Comparison of ENCODE assay signal across 13 cellular contexts in genomic region chr15:42215854-42216829, GRCh38. TPM values are rescaled to one million over a fixed set of nuclear protein-coding genes. Genes with fewer than 3 reads are reported as not detected.
DNase-seq lines count a peak whose midpoint lies in the region; ATAC-seq, FAIRE-seq and TF ChIP-seq lines count a peak whose summit lies in the region.
"Had no signal": no experiment of that assay in that cellular context is flagged by ENCODE, and none has a peak within 500 bp of the region (broad histone marks: within the 10 kb centered on the region; RNA-seq: fewer than 3 reads in every experiment).

No MANE protein-coding gene starts in this region.

- H3K4me3 ChIP-seq in right atrium auricular region (no peak overlapping the region), GM12878 (no peak overlapping the region)
- H3K4me3 ChIP-seq: mucosa of descending colon, PC-9, testis had no signal

- POLR2A ChIA-PET in GM12878 (lab: Charles Lee): no interaction called here

- H3K9ac ChIP-seq in GM12878 (ENCODE audit: control insufficient read depth, insufficient read depth, low read length): no peak overlapping the region

- no peak for TF ChIP-seq POLR2A in GM12878 (IDR thresholded peaks at IDR 0.05; ENCODE audit: low read depth, low read length)

- H3K27ac ChIP-seq in right atrium auricular region (no peak overlapping the region), GM12878 (ENCODE audit: control insufficient read depth, insufficient read depth) (no peak overlapping the region)
- H3K27ac ChIP-seq: PC-9, testis had no signal

- H2AFZ ChIP-seq in GM12878 (ENCODE audit: control insufficient read depth, low read depth, low read length): no peak overlapping the region
- H2AFZ ChIP-seq: PC-9 had no signal

- no peaks in the 10 kb centered on the region for H4K20me1 ChIP-seq in GM12878 (ENCODE audit: control insufficient read depth, insufficient read depth)

- DNase-seq in Right ventricle myocardium superior (no peak), right atrium auricular region (ENCODE audit: low spot score) (no peak), NCI-H526 treated with DMSO at 0.1 percent for 48 hours (lab: John Stamatoyannopoulos, UW) (peak; percentile 95), GM12878 (ENCODE audit: low read depth, low spot score) (no peak), NCI-H1417 treated with DMSO at 0.1 percent for 48 hours (lab: John Stamatoyannopoulos, UW) (no peak)
- DNase-seq in stimulated activated naive CD8-positive, alpha-beta T cell treated with anti-CD3 and anti-CD28 coated beads, Interleukin-15, Interleukin-2, amounts not matched to agents 100 U/mL and 50 U/mL, for 24 hours: no peak
- DNase-seq: CD4-positive, alpha-beta T cell; MM.1S; mucosa of descending colon; PC-9; testis had no signal

- TF ChIP-seq EP300 in GM12878 (IDR thresholded peaks at IDR 0.05; ENCODE audit: borderline replicate concordance in 1 of 2, control insufficient read depth in 1 of 2, low read depth in 2 of 2, low read length in 2 of 2): no peak

- in situ Hi-C loops in GM12878 (cut with MboI): no loop called here

- no peak for FAIRE-seq in GM12878 (lab: Jason Lieb, UNC)

- CTCF ChIA-PET in GM12878 (lab: Yijun Ruan, JAX): interaction anchor here (1.0 kb wide), 1 partner anchor 8 kb away, joined by 4 read pairs; the partner anchor contains the start of gene VPS39

- TF ChIP-seq CTCF in right atrium auricular region (IDR thresholded peaks at IDR 0.05): peak in 1 of 2 donors; percentile 37
- peak in 2 of 3 experiments; percentile 8 to 29; a peak in 1 of 6 replicates for TF ChIP-seq CTCF in GM12878 (IDR thresholded peaks at IDR 0.05 in 2 of 3, conservative IDR thresholded peaks at IDR 0.05 in 1 of 3; ENCODE audit: control insufficient read depth in 2 of 3, extremely low read depth in 1 of 3, insufficient read depth in 1 of 3, low read depth in 3 of 3, low read length in 3 of 3)

- peaks cover 55% of the 10 kb centered on the region for H3K36me3 ChIP-seq in right atrium auricular region
- peaks cover 3 to 9% of the 10 kb centered on the region in 2 experiments for H3K36me3 ChIP-seq in GM12878 (ENCODE audit: control insufficient read depth in 2 of 2, insufficient read depth in 2 of 2, low read length in 1 of 2)

- intact Hi-C loops in Right ventricle myocardium superior (cut with DNase I) (no loop called here), GM12878 (cut with micrococcal nuclease; ENCODE audit: unreplicated experiment) (no loop called here)

- no peaks in the 10 kb centered on the region for H3K4me1 ChIP-seq in right atrium auricular region
- no peaks in the 10 kb centered on the region; the same call in 1 of the 2 replicates for H3K4me1 ChIP-seq in GM12878 (ENCODE audit: control insufficient read depth, insufficient read depth, low read length)
- H3K4me1 ChIP-seq: testis had no signal

- SMC1A ChIA-PET in GM12878 (lab: Charles Lee; ENCODE audit: uncharacterized antibody, unreplicated experiment): no interaction called here

- no TSS peak for BruUV-seq in GM12878 (replicated peaks; lab: Mats Ljungman, UMichigan)

- ATAC-seq in Right ventricle myocardium superior (ENCODE audit: poor library complexity): peak; percentile 74
- ATAC-seq in GM12878: no peak
- ATAC-seq in stimulated activated naive CD8-positive, alpha-beta T cell treated with anti-CD3 and anti-CD28 coated beads, Interleukin-15, Interleukin-2, amounts not matched to agents 100 U/mL and 50 U/mL, for 24 hours: peak; percentile 28
- no peak for ATAC-seq in GM18873 (IDR thresholded peaks at IDR 0.05; ENCODE audit: low FRiP score, unreplicated experiment)
- no peak for ATAC-seq in GM18868 (IDR thresholded peaks at IDR 0.05; ENCODE audit: unreplicated experiment)
- ATAC-seq: mucosa of descending colon had no signal

- H3K79me2 ChIP-seq in GM12878 (ENCODE audit: control insufficient read depth, insufficient read depth, low read length): no peaks in the 10 kb centered on the region

- TF ChIP-seq RAD21 in GM12878 (IDR thresholded peaks at IDR 0.05; ENCODE audit: insufficient read depth, low read depth, low read length): 0 out of 2 replicates have a peak, but pooled peaks have one; percentile 11

- RAD21 ChIA-PET in GM12878 (lab: Charles Lee; ENCODE audit: unreplicated experiment): no interaction called here

- WGBS in GM12878 (ENCODE audit: insufficient coverage, insufficient replicate concordance, low lambda C conversion rate, missing lambda C conversion rate): 93% methylated on average over 4 of the region's 4 CpGs

- no peak overlapping the region for H3K4me2 ChIP-seq in GM12878 (ENCODE audit: control insufficient read depth, insufficient read depth)
- H3K4me2 ChIP-seq: PC-9 had no signal

- H3K9me3 ChIP-seq in right atrium auricular region (no peaks in the 10 kb centered on the region), GM12878 (replicated peaks; ENCODE audit: control insufficient read depth, insufficient read depth, low read length) (no peaks in the 10 kb centered on the region)
- H3K9me3 ChIP-seq: mucosa of descending colon, testis had no signal

- H3K27me3 ChIP-seq in right atrium auricular region (no peaks in the 10 kb centered on the region), GM12878 (replicated peaks in 1 of 2; ENCODE audit: control insufficient read depth in 2 of 2, insufficient read depth in 2 of 2, low read length in 1 of 2) (no peaks in the 10 kb centered on the region)
- H3K27me3 ChIP-seq: testis had no signal

RNA-seq across cellular contexts. Expression of gene VPS39, which starts 8.0 kb away (rescaled TPM):
- total RNA-seq in Right ventricle myocardium superior: 46.3 TPM
- total RNA-seq in right atrium auricular region: 10 to 100 TPM; 33.1 to 38.3 TPM
- 234 and 254 TPM in 2 replicates for total RNA-seq in GM12878 (2013; cell fraction: nucleolus; rRNA removed)
- 34.5 and 36.6 TPM in 2 replicates for total RNA-seq in GM12878 (2014; rRNA removed)
- total RNA-seq in GM12878 (2014; rRNA removed; fragmentation: Illumina TruSeq; extraction: Trizol): 27.5 and 32.8 TPM in 2 replicates
- 46.4 and 50.0 TPM in 2 replicates for total RNA-seq in GM12878 (2021)
- 38.8 TPM for polyA plus RNA-seq in GM12878 (2011; ENCODE audit: low read depth)
- 40.9 TPM in 2 replicates for polyA plus RNA-seq in GM12878 (2011; rRNA removed)
- 34.0 and 36.4 TPM in 2 replicates for polyA plus RNA-seq in GM12878 (2011; cell fraction: cytosol; rRNA removed)
- 156 and 194 TPM in 2 replicates for polyA plus RNA-seq in GM12878 (2011; cell fraction: nucleus; rRNA removed)
- 41.4 and 42.8 TPM in 2 replicates for polyA plus RNA-seq in GM12878 (2012)
- polyA plus RNA-seq in GM12878 (2014; fragmentation: Illumina TruSeq; extraction: Trizol): 47.6 and 48.2 TPM in 2 replicates
- polyA plus RNA-seq in GM12878 (2014; fragmentation: Nextera tagmentation; extraction: Ambion mirVana): 1 to 10 TPM; 4.9 to 6.9 TPM
- 42.0 and 46.3 TPM in 2 replicates for polyA plus RNA-seq in GM12878 (2014; rRNA removed)
- polyA plus RNA-seq in GM12878 (2016; fragmentation: Nextera tagmentation; extraction: Ambion mirVana): 10 to 100 TPM; 31.9 to 37.9 TPM
- polyA minus RNA-seq in GM12878 (2011; rRNA and poly(A)+ RNA removed): 44.8 and 46.0 TPM in 2 replicates
- polyA minus RNA-seq in GM12878 (2011; cell fraction: cytosol; rRNA and poly(A)+ RNA removed): 12.2 and 17.0 TPM in 2 replicates
- 78.0 and 105 TPM in 2 replicates for polyA minus RNA-seq in GM12878 (2011; cell fraction: nucleus; rRNA and poly(A)+ RNA removed)

RNA-seq across cellular contexts. Expression of gene GANC, which starts 56.9 kb away (rescaled TPM):
- total RNA-seq in Right ventricle myocardium superior: 15.0 TPM
- 10 to 100 TPM in 1 of 2 donors, 1 to 10 TPM in 1; 6.6 to 12.7 TPM for total RNA-seq in right atrium auricular region
- total RNA-seq in GM12878 (2013; cell fraction: nucleolus; rRNA removed): 177 and 186 TPM in 2 replicates
- 20.9 and 22.1 TPM in 2 replicates for total RNA-seq in GM12878 (2014; rRNA removed)
- total RNA-seq in GM12878 (2014; rRNA removed; fragmentation: Illumina TruSeq; extraction: Trizol): 24.0 and 26.8 TPM in 2 replicates
- total RNA-seq in GM12878 (2021): 35.3 and 39.2 TPM in 2 replicates
- 13.0 TPM for polyA plus RNA-seq in GM12878 (2011; ENCODE audit: low read depth)
- 25.9 and 31.0 TPM in 2 replicates for polyA plus RNA-seq in GM12878 (2011; rRNA removed)
- polyA plus RNA-seq in GM12878 (2011; cell fraction: cytosol; rRNA removed): 13.6 and 13.7 TPM in 2 replicates
- 35.0 and 42.1 TPM in 2 replicates for polyA plus RNA-seq in GM12878 (2011; cell fraction: nucleus; rRNA removed)
- 14.3 and 18.8 TPM in 2 replicates for polyA plus RNA-seq in GM12878 (2012)
- 28.3 and 35.8 TPM in 2 replicates for polyA plus RNA-seq in GM12878 (2014; fragmentation: Illumina TruSeq; extraction: Trizol)
- 10 to 100 TPM; 11.3 to 13.1 TPM for polyA plus RNA-seq in GM12878 (2014; fragmentation: Nextera tagmentation; extraction: Ambion mirVana)
- polyA plus RNA-seq in GM12878 (2014; rRNA removed): 16.2 and 16.4 TPM in 2 replicates
- polyA plus RNA-seq in GM12878 (2016; fragmentation: Nextera tagmentation; extraction: Ambion mirVana): 10 to 100 TPM; 18.2 to 25.1 TPM
- polyA minus RNA-seq in GM12878 (2011; rRNA and poly(A)+ RNA removed): 32.4 and 33.4 TPM in 2 replicates
- polyA minus RNA-seq in GM12878 (2011; cell fraction: cytosol; rRNA and poly(A)+ RNA removed): 10.0 and 12.9 TPM in 2 replicates
- polyA minus RNA-seq in GM12878 (2011; cell fraction: nucleus; rRNA and poly(A)+ RNA removed): 28.3 and 33.8 TPM in 2 replicates

RNA-seq across cellular contexts. Expression of gene TMEM87A, which starts 57.1 kb away (rescaled TPM):
- total RNA-seq in Right ventricle myocardium superior (17.3 TPM), right atrium auricular region (10 to 100 TPM; 17.0 to 25.4 TPM), GM12878 (2014; rRNA removed) (31.1 and 38.6 TPM in 2 replicates), GM12878 (2014; rRNA removed; fragmentation: Illumina TruSeq; extraction: Trizol) (32.7 and 34.1 TPM in 2 replicates), GM12878 (2021) (22.9 and 25.6 TPM in 2 replicates)
- total RNA-seq in GM12878 (2013; cell fraction: nucleolus; rRNA removed): 62.9 and 65.0 TPM in 2 replicates
- 17.4 TPM for polyA plus RNA-seq in GM12878 (2011; ENCODE audit: low read depth)
- polyA plus RNA-seq in GM12878 (2011; rRNA removed) (23.9 and 35.2 TPM in 2 replicates), GM12878 (2014; fragmentation: Illumina TruSeq; extraction: Trizol) (33.4 and 40.8 TPM in 2 replicates), GM12878 (2014; fragmentation: Nextera tagmentation; extraction: Ambion mirVana) (10 to 100 TPM; 33.4 to 53.2 TPM), GM12878 (2014; rRNA removed) (17.4 and 18.2 TPM in 2 replicates), GM12878 (2016; fragmentation: Nextera tagmentation; extraction: Ambion mirVana) (10 to 100 TPM; 40.9 to 49.2 TPM)
- 13.8 and 14.4 TPM in 2 replicates for polyA plus RNA-seq in GM12878 (2011; cell fraction: cytosol; rRNA removed)
- polyA plus RNA-seq in GM12878 (2011; cell fraction: nucleus; rRNA removed): 15.2 and 16.7 TPM in 2 replicates
- polyA plus RNA-seq in GM12878 (2012): 17.0 and 21.2 TPM in 2 replicates
- 26.5 and 28.2 TPM in 2 replicates for polyA minus RNA-seq in GM12878 (2011; rRNA and poly(A)+ RNA removed)
- 10.2 and 11.5 TPM in 2 replicates for polyA minus RNA-seq in GM12878 (2011; cell fraction: cytosol; rRNA and poly(A)+ RNA removed)
- 14.6 and 25.7 TPM in 2 replicates for polyA minus RNA-seq in GM12878 (2011; cell fraction: nucleus; rRNA and poly(A)+ RNA removed)

RNA-seq across cellular contexts. Expression of gene PLA2G4F, which starts 59.7 kb away (rescaled TPM):
- total RNA-seq in Right ventricle myocardium superior: 4.6 TPM
- total RNA-seq in right atrium auricular region: 1 to 10 TPM in 1 of 2 donors, under 1 TPM in 1; 0.35 to 3.0 TPM
- not detected in 2 replicates for total RNA-seq in GM12878 (2013; cell fraction: nucleolus; rRNA removed)
- total RNA-seq in GM12878 (2014; rRNA removed): not detected in 2 replicates
- not detected in 2 replicates for total RNA-seq in GM12878 (2014; rRNA removed; fragmentation: Illumina TruSeq; extraction: Trizol)
- total RNA-seq in GM12878 (2021): 0.05 TPM in 1 of 2 replicates, not detected in the other
- not detected for polyA plus RNA-seq in GM12878 (2011; ENCODE audit: low read depth)
- not detected in 2 replicates for polyA plus RNA-seq in GM12878 (2011; rRNA removed)
- polyA plus RNA-seq in GM12878 (2011; cell fraction: cytosol; rRNA removed): not detected in 2 replicates
- polyA plus RNA-seq in GM12878 (2011; cell fraction: nucleus; rRNA removed): not detected in 2 replicates
- polyA plus RNA-seq in GM12878 (2012): not detected in 2 replicates
- polyA plus RNA-seq in GM12878 (2014; fragmentation: Illumina TruSeq; extraction: Trizol): not detected in 2 replicates
- polyA plus RNA-seq in GM12878 (2014; fragmentation: Nextera tagmentation; extraction: Ambion mirVana): not detected
- polyA plus RNA-seq in GM12878 (2014; rRNA removed): not detected in 2 replicates
- not detected for polyA plus RNA-seq in GM12878 (2016; fragmentation: Nextera tagmentation; extraction: Ambion mirVana)
- not detected in 2 replicates for polyA minus RNA-seq in GM12878 (2011; rRNA and poly(A)+ RNA removed)
- not detected in 2 replicates for polyA minus RNA-seq in GM12878 (2011; cell fraction: cytosol; rRNA and poly(A)+ RNA removed)
- polyA minus RNA-seq in GM12878 (2011; cell fraction: nucleus; rRNA and poly(A)+ RNA removed): not detected in 2 replicates
- total RNA-seq: CD4-positive, alpha-beta T cell had no signal

Comparison
In these comparisons a context has a peak if more than half of its experiments do, and no peak if none do; other contexts are left out.
1. ATAC-seq: peak in Right ventricle myocardium superior (single experiment) and stimulated activated naive CD8-positive, alpha-beta T cell treated with anti-CD3 and anti-CD28 coated beads, Interleukin-15, Interleukin-2, amounts not matched to agents 100 U/mL and 50 U/mL, for 24 hours (single experiment); none in GM12878 (single experiment), GM18873 (single experiment) and GM18868 (single experiment).